Comparison of ENCODE assay signal across 30 cellular contexts in genomic region chr3:38335263-38335662, GRCh38. TPM values are rescaled to one million over a fixed set of nuclear protein-coding genes. Genes with fewer than 3 reads are reported as not detected.
"Had no signal": no experiment of that assay in that cellular context is flagged by ENCODE, and none has a peak within 500 bp of the region (broad histone marks: within the 10 kb centered on the region; RNA-seq: fewer than 3 reads in every experiment).

No MANE protein-coding gene starts in this region.

- H3K9me3 ChIP-seq: adrenal gland, body of pancreas, esophagus muscularis mucosa, gastrocnemius medialis, heart left ventricle had no signal

- H3K4me3 ChIP-seq: adrenal gland, body of pancreas, esophagus muscularis mucosa, gastrocnemius medialis, heart left ventricle had no signal

- ATAC-seq: activated CD4-positive, alpha-beta T cell treated with anti-CD3 and anti-CD28 coated beads for 36 hours; activated naive CD8-positive, alpha-beta T cell treated with anti-CD3 and anti-CD28 coated beads, Interleukin-2, amount 50 U/mL, for 24 hours; activated T-cell treated with anti-CD3 and anti-CD28 coated beads, Interleukin-2, amount 50 U/mL, for 4 hours; activated T-helper 17 cell treated with anti-CD3 and anti-CD28 coated beads, Interleukin-2, amount 50 U/mL, for 72 hours; body of pancreas; effector memory CD8-positive, alpha-beta T cell; foreskin keratinocyte; gastrocnemius medialis; heart left ventricle had no signal

- DNase-seq: activated CD4-positive, alpha-beta memory T cell treated with anti-CD3 and anti-CD28 coated beads for 36 hours; activated CD4-positive, alpha-beta T cell treated with anti-CD3 and anti-CD28 coated beads for 36 hours; activated CD4-positive, alpha-beta T cell treated with anti-CD3 and anti-CD28 coated beads, Interleukin-2, amount 10 ng/mL, durations not matched to agents 24 days and 14 days; activated CD4-positive, CD25-positive, alpha-beta regulatory T cell; activated CD4-positive, CD25-positive, alpha-beta regulatory T cell treated with anti-CD3 and anti-CD28 coated beads, Interleukin-2, amount 50 U/mL, for 72 hours; activated CD8-positive, alpha-beta memory T cell treated with anti-CD3 and anti-CD28 coated beads for 24 hours; activated effector memory CD4-positive, alpha-beta T cell treated with Interleukin-2 at 50 U/mL for 16 hours; activated naive CD4-positive, alpha-beta T cell treated with anti-CD3 and anti-CD28 coated beads for 36 hours; activated naive CD8-positive, alpha-beta T cell treated with anti-CD3 and anti-CD28 coated beads for 36 hours; activated naive CD8-positive, alpha-beta T cell treated with anti-CD3 and anti-CD28 coated beads, Interleukin-2, amount 50 U/mL, for 24 hours; activated T-cell treated with anti-CD3 and anti-CD28 coated beads, Interleukin-2, amount 50 U/mL, for 4 hours; adrenal gland; amygdala; aorta; body of pancreas; caudate nucleus; cortex of kidney; dermis blood vessel endothelial cell; effector CD4-positive, alpha-beta T cell; effector memory CD8-positive, alpha-beta T cell; erythroblast; foreskin keratinocyte; gastrocnemius medialis; glutamatergic neuron; heart left ventricle; T-helper 2 cell had no signal

- H3K36me3 ChIP-seq: adrenal gland, esophagus muscularis mucosa, gastrocnemius medialis, heart left ventricle had no signal

- FAIRE-seq: colon had no signal

- H3K27ac ChIP-seq: adrenal gland, body of pancreas, esophagus muscularis mucosa, foreskin keratinocyte, gastrocnemius medialis, heart left ventricle had no signal

- H3K27me3 ChIP-seq: adrenal gland, body of pancreas, esophagus muscularis mucosa, foreskin keratinocyte, gastrocnemius medialis, heart left ventricle had no signal

- H3K4me1 ChIP-seq: adrenal gland, body of pancreas, esophagus muscularis mucosa, gastrocnemius medialis, heart left ventricle had no signal

RNA-seq across cellular contexts. Expression of gene SLC22A14, which starts 53.2 kb away (rescaled TPM):
- total RNA-seq: activated CD4-positive, alpha-beta memory T cell treated with anti-CD3 and anti-CD28 coated beads for 36 hours; activated CD4-positive, alpha-beta T cell treated with anti-CD3 and anti-CD28 coated beads for 36 hours; activated CD4-positive, alpha-beta T cell treated with anti-CD3 and anti-CD28 coated beads, Interleukin-2, amount 10 ng/mL, durations not matched to agents 24 days and 14 days; activated naive CD4-positive, alpha-beta T cell treated with anti-CD3 and anti-CD28 coated beads for 36 hours; activated naive CD8-positive, alpha-beta T cell treated with anti-CD3 and anti-CD28 coated beads for 36 hours; activated T-cell treated with anti-CD3 and anti-CD28 coated beads, Interleukin-2, amount 50 U/mL, for 4 hours; body of pancreas; T-helper 1 cell treated with Interleukin-12 subunit alpha and Interleukin-12 subunit beta and Interleukin-4 antibody, amounts not matched to agents 30 ng/mL and 1 ng/mL, for 36 hours had no signal
